In the genomic region with DNA sequence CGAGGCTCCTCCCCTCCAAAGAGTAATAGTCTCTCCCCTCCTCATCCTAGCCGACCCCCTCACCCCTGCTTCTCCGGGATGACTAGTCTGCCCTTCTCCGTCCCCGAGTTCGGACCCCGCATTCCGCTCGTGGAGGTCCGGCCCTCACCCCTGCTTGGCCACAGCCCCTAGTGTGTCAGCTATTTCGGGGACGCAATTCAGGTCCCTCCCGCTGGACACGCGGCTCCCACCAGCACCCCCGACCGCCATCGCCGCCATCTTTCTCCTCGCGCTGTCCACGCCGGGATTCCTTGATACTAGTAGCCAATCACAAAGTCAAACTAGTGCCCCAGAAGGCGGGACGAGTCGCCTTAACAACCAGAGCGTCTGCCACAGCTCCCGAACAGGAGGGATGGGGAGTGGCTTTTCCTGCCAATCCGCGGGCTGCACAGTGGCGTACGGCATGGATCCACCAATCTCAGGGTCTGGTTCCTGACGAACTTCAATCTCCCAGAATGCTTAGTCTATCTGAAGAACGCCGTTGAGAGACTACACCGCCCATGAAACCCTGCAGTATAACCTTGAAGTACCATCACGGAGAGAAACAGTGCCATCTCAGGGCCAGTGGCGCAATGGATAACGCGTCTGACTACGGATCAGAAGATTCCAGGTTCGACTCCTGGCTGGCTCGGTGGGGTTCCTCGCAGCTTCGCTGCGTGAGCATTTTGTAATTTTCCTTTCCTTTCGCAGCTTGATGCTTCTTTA, we compare ENCODE assay signal across 1 cellular context.
TF ChIP-seq lines count a peak whose summit lies in the region.

Gene PRMT5 (minus strand): TSS at position 273 of the 744 bp plus-strand sequence. CDS start 15 bp downstream, at position 258.

TF ChIP-seq in liver, 16 proteins besides CTCF, POLR2A, EP300 and RAD21 (continued from another document):
- TF ChIP-seq ATF3 (IDR thresholded peaks at IDR 0.05): peak; percentile 100
- TF ChIP-seq TAF1 (conservative IDR thresholded peaks at IDR 0.05): peak; percentile 59
- peak; percentile 19 for TF ChIP-seq FOXA1 (IDR thresholded peaks at IDR 0.05)
- peak in 1 of 2 donors; percentile 61 for TF ChIP-seq GABPA (IDR thresholded peaks at IDR 0.05 in 1 of 2, conservative IDR thresholded peaks at IDR 0.05 in 1 of 2)
- TF ChIP-seq, protein P1, sequence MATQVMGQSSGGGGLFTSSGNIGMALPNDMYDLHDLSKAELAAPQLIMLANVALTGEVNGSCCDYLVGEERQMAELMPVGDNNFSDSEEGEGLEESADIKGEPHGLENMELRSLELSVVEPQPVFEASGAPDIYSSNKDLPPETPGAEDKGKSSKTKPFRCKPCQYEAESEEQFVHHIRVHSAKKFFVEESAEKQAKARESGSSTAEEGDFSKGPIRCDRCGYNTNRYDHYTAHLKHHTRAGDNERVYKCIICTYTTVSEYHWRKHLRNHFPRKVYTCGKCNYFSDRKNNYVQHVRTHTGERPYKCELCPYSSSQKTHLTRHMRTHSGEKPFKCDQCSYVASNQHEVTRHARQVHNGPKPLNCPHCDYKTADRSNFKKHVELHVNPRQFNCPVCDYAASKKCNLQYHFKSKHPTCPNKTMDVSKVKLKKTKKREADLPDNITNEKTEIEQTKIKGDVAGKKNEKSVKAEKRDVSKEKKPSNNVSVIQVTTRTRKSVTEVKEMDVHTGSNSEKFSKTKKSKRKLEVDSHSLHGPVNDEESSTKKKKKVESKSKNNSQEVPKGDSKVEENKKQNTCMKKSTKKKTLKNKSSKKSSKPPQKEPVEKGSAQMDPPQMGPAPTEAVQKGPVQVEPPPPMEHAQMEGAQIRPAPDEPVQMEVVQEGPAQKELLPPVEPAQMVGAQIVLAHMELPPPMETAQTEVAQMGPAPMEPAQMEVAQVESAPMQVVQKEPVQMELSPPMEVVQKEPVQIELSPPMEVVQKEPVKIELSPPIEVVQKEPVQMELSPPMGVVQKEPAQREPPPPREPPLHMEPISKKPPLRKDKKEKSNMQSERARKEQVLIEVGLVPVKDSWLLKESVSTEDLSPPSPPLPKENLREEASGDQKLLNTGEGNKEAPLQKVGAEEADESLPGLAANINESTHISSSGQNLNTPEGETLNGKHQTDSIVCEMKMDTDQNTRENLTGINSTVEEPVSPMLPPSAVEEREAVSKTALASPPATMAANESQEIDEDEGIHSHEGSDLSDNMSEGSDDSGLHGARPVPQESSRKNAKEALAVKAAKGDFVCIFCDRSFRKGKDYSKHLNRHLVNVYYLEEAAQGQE (IDR thresholded peaks at IDR 0.05): peak; percentile 77
- TF ChIP-seq HNF4G (IDR thresholded peaks at IDR 0.05): no peak
- peak; percentile 44 to 52 for TF ChIP-seq JUND (IDR thresholded peaks at IDR 0.05)
- TF ChIP-seq SP1 (IDR thresholded peaks at IDR 0.05): peak; percentile 93
- peak; percentile 45 to 48 for TF ChIP-seq RXRA (IDR thresholded peaks at IDR 0.05)
- TF ChIP-seq EGR1 (IDR thresholded peaks at IDR 0.05; ENCODE audit: low read depth in 2 of 2): no peak
